ENCODE assay signal across 10 cellular contexts in genomic region chr3:52742418-52743041, GRCh38. TPM values are rescaled to one million over a fixed set of nuclear protein-coding genes. Genes with fewer than 3 reads are reported as not detected.
DNase-seq lines count a peak whose midpoint lies in the region; ATAC-seq and TF ChIP-seq lines count a peak whose summit lies in the region.
"Had no signal": no experiment of that assay in that cellular context is flagged by ENCODE, and none has a peak within 500 bp of the region (broad histone marks: within the 10 kb centered on the region; RNA-seq: fewer than 3 reads in every experiment).

No MANE protein-coding gene starts in this region.

- peak; percentile 24 for DNase-seq in DMS114 treated with DMSO at 0.1 percent for 48 hours (lab: John Stamatoyannopoulos, UW; ENCODE audit: unreplicated experiment)
- DNase-seq in HT1080 (ENCODE audit: low read depth) = peak; percentile 21
- DNase-seq in astrocyte of the spinal cord (ENCODE audit: low read depth, low spot score) = peak; percentile 46
- DNase-seq in kidney epithelial cell (ENCODE audit: low read depth) = no peak
- DNase-seq in T-helper 9 cell = no peak

- in situ Hi-C loops in astrocyte of the spinal cord (cut with HindIII; ENCODE audit: low sequenced_read_pairs) = no loop called here

- ATAC-seq in HG03097 (IDR thresholded peaks at IDR 0.05; ENCODE audit: low FRiP score, unreplicated experiment) (no peak), HG03442 (IDR thresholded peaks at IDR 0.05; ENCODE audit: unreplicated experiment) (no peak), GM18867 (IDR thresholded peaks at IDR 0.05; ENCODE audit: unreplicated experiment) (no peak)

- TF ChIP-seq CTCF in astrocyte of the spinal cord (IDR thresholded peaks at IDR 0.05; ENCODE audit: low read depth, low read length) (peak; percentile 55), kidney epithelial cell (IDR thresholded peaks at IDR 0.05; ENCODE audit: insufficient read depth, low read length, poor library complexity, severe bottlenecking) (peak; percentile 35)

- no peaks in the 10 kb centered on the region for H3K27me3 ChIP-seq in kidney epithelial cell (ENCODE audit: control insufficient read depth, insufficient read depth, low read length)
- H3K27me3 ChIP-seq: neutrophil had no signal

- H3K4me3 ChIP-seq in astrocyte of the spinal cord (ENCODE audit: low read depth, low read length) (no peak overlapping the region), kidney epithelial cell (ENCODE audit: low read depth, low read length) (no peak overlapping the region)
- H3K4me3 ChIP-seq: SK-N-MC had no signal

- H3K36me3 ChIP-seq in kidney epithelial cell (ENCODE audit: control insufficient read depth, insufficient read depth, low read length) = no peaks in the 10 kb centered on the region

RNA-seq across cellular contexts. Expression of gene NEK4, which starts 28.2 kb away (rescaled TPM):
- 25.9 and 29.1 TPM in 2 replicates for total RNA-seq in HT1080 (2014; rRNA removed; shearing (Covaris generic))
- 13.5 and 15.2 TPM in 2 replicates for polyA plus RNA-seq in HT1080 (2015; cell fraction: cytosol; rRNA removed)
- polyA plus RNA-seq in HT1080 (2015; cell fraction: nucleus; rRNA removed) = 12.8 and 13.5 TPM in 2 replicates
- 18.5 and 24.2 TPM in 2 replicates for total RNA-seq in kidney epithelial cell

RNA-seq across cellular contexts. Expression of gene ITIH1, which starts 34.9 kb away (rescaled TPM):
- total RNA-seq in HT1080 (2014; rRNA removed; shearing (Covaris generic)) = not detected in 2 replicates
- not detected in 2 replicates for polyA plus RNA-seq in HT1080 (2015; cell fraction: cytosol; rRNA removed)
- not detected in 2 replicates for polyA plus RNA-seq in HT1080 (2015; cell fraction: nucleus; rRNA removed)
- not detected in 2 replicates for total RNA-seq in kidney epithelial cell

RNA-seq across cellular contexts. Expression of gene SPCS1, which starts 36.6 kb away (rescaled TPM):
- total RNA-seq in HT1080 (2014; rRNA removed; shearing (Covaris generic)) = 142 and 208 TPM in 2 replicates
- 303 and 415 TPM in 2 replicates for polyA plus RNA-seq in HT1080 (2015; cell fraction: cytosol; rRNA removed)
- 147 and 166 TPM in 2 replicates for polyA plus RNA-seq in HT1080 (2015; cell fraction: nucleus; rRNA removed)
- 199 and 237 TPM in 2 replicates for total RNA-seq in kidney epithelial cell

RNA-seq across cellular contexts. Expression of gene GLT8D1, which starts 36.9 kb away (rescaled TPM):
- 55.2 and 62.3 TPM in 2 replicates for total RNA-seq in HT1080 (2014; rRNA removed; shearing (Covaris generic))
- 72.2 and 75.1 TPM in 2 replicates for polyA plus RNA-seq in HT1080 (2015; cell fraction: cytosol; rRNA removed)
- polyA plus RNA-seq in HT1080 (2015; cell fraction: nucleus; rRNA removed) = 115 and 129 TPM in 2 replicates
- 40.9 and 45.9 TPM in 2 replicates for total RNA-seq in kidney epithelial cell

RNA-seq across cellular contexts. Expression of gene ITIH3, which starts 52.1 kb away (rescaled TPM):
- 0.03 and 0.45 TPM in 2 replicates for total RNA-seq in HT1080 (2014; rRNA removed; shearing (Covaris generic))
- polyA plus RNA-seq in HT1080 (2015; cell fraction: cytosol; rRNA removed) = not detected in 2 replicates
- polyA plus RNA-seq in HT1080 (2015; cell fraction: nucleus; rRNA removed) = 0.07 TPM in 1 of 2 replicates, not detected in the other
- not detected in 2 replicates for total RNA-seq in kidney epithelial cell

Comparison
In these comparisons a context has a peak if more than half of its experiments do, and no peak if none do; other contexts are left out.
1. DNase-seq: peak in DMS114 treated with DMSO at 0.1 percent for 48 hours (single experiment), HT1080 (single experiment) and astrocyte of the spinal cord (single experiment); none in kidney epithelial cell (single experiment) and T-helper 9 cell (single experiment).